Comparison of ENCODE assay signal across 21 cellular contexts in genomic region chr7:2840458-2840857, GRCh38. TPM values are rescaled to one million over a fixed set of nuclear protein-coding genes. Genes with fewer than 3 reads are reported as not detected.
A peak's percentile ranks its signal among the peaks of the same experiment; 100 is the strongest.
DNase-seq lines count a peak whose midpoint lies in the region; ATAC-seq and TF ChIP-seq lines count a peak whose summit lies in the region.
"Had no signal": no experiment of that assay in that cellular context is flagged by ENCODE, and none has a peak within 500 bp of the region (broad histone marks: within the 10 kb centered on the region; RNA-seq: fewer than 3 reads in every experiment).

No MANE protein-coding gene starts in this region.

- peak overlapping the region; percentile 78 for H3K4me3 Mint-ChIP-seq in endothelial cell (ENCODE audit: unreplicated experiment)
- H3K4me3 Mint-ChIP-seq in stimulated activated memory B cell treated with anti-CD40 and anti-IgM and Interleukin-4, amounts not matched to agents 10 μg/mL and 1 μg/mL and 100 μg/mL, for 72 hours: no peak overlapping the region

- H3K36me3 ChIP-seq in left ventricle myocardium inferior: peaks cover 4% of the 10 kb centered on the region
- H3K36me3 ChIP-seq in PC-9 (ENCODE audit: low read depth): peaks cover 27% of the 10 kb centered on the region

- H3K27ac Mint-ChIP-seq in endothelial cell (ENCODE audit: unreplicated experiment): peak overlapping the region; percentile 99
- peak overlapping the region; percentile 86 for H3K27ac Mint-ChIP-seq in stimulated activated memory B cell treated with anti-CD40 and anti-IgM and Interleukin-4, amounts not matched to agents 10 μg/mL and 1 μg/mL and 100 μg/mL, for 72 hours

- no peaks in the 10 kb centered on the region for H3K9me2 ChIP-seq in PC-9 (ENCODE audit: insufficient read depth)

- no peak for DNase-seq in left ventricle myocardium inferior
- no peak for DNase-seq in left cardiac atrium
- DNase-seq in PC-9: no peak
- no peak for DNase-seq in endothelial cell (ENCODE audit: low spot score)
- DNase-seq in COLO668 (lab: John Stamatoyannopoulos, UW; ENCODE audit: unreplicated experiment): no peak
- DNase-seq in NCI-H748 treated with DMSO at 0.1 percent for 48 hours (lab: John Stamatoyannopoulos, UW): no peak
- DNase-seq: AML-193; Calu3; CD4-positive, alpha-beta memory T cell; GF-D8; HCEC 1CT; Kasumi-1; MM.1S; NCI-H1092; NCI-H146; NCI-H2081; NCI-H82; SJCRH30 had no signal

- H3K27me3 ChIP-seq in left ventricle myocardium inferior (ENCODE audit: low read depth) (no peaks in the 10 kb centered on the region), PC-9 (ENCODE audit: insufficient read depth, low read depth) (no peaks in the 10 kb centered on the region)
- H3K27me3 ChIP-seq: SJCRH30 had no signal

- H3K9me3 Mint-ChIP-seq in endothelial cell (ENCODE audit: unreplicated experiment): no peaks in the 10 kb centered on the region
- no peaks in the 10 kb centered on the region for H3K9me3 Mint-ChIP-seq in stimulated activated memory B cell treated with anti-CD40 and anti-IgM and Interleukin-4, amounts not matched to agents 10 μg/mL and 1 μg/mL and 100 μg/mL, for 72 hours
- H3K9me3 Mint-ChIP-seq: CD4-positive, alpha-beta memory T cell had no signal

- TF ChIP-seq CTCF in left ventricle myocardium inferior (IDR thresholded peaks at IDR 0.05; ENCODE audit: borderline replicate concordance) (no peak), PC-9 (conservative IDR thresholded peaks at IDR 0.05) (no peak), endothelial cell (IDR thresholded peaks at IDR 0.05; ENCODE audit: unreplicated experiment) (no peak)

- peaks cover 81% of the 10 kb centered on the region for H3K79me2 ChIP-seq in PC-9 (ENCODE audit: low read depth)

- peaks cover 13% of the 10 kb centered on the region for H3F3A ChIP-seq in PC-9 (ENCODE audit: insufficient read depth, low read depth)

- H3K4me1 Mint-ChIP-seq in endothelial cell (ENCODE audit: unreplicated experiment): peaks cover 67% of the 10 kb centered on the region
- peaks cover 89% of the 10 kb centered on the region for H3K4me1 Mint-ChIP-seq in stimulated activated memory B cell treated with anti-CD40 and anti-IgM and Interleukin-4, amounts not matched to agents 10 μg/mL and 1 μg/mL and 100 μg/mL, for 72 hours

- CTCF ChIA-PET in PC-9 (lab: Charles Lee): no interaction called here

- no peak overlapping the region for H3K4me3 ChIP-seq in left ventricle myocardium inferior
- H3K4me3 ChIP-seq in PC-9: no peak overlapping the region
- H3K4me3 ChIP-seq: SJCRH30 had no signal

- peaks cover 66% of the 10 kb centered on the region for H3K4me1 ChIP-seq in left ventricle myocardium inferior
- peaks cover 39% of the 10 kb centered on the region for H3K4me1 ChIP-seq in PC-9 (replicated peaks; ENCODE audit: insufficient read depth)
- H3K4me1 ChIP-seq: SJCRH30 had no signal

- no peak for ATAC-seq in left cardiac atrium
- no peak for ATAC-seq in stimulated activated memory B cell treated with anti-CD40 and anti-IgM and Interleukin-4, amounts not matched to agents 10 μg/mL and 1 μg/mL and 100 μg/mL, for 72 hours
- no peak for ATAC-seq in activated CD4-positive, CD25-positive, alpha-beta regulatory T cell treated with anti-CD3 and anti-CD28 coated beads, Interleukin-2, amount 50 U/mL, for 24 hours

- H3K36me3 Mint-ChIP-seq in endothelial cell (ENCODE audit: low read depth, unreplicated experiment): peaks cover 51% of the 10 kb centered on the region
- peaks cover 64% of the 10 kb centered on the region for H3K36me3 Mint-ChIP-seq in stimulated activated memory B cell treated with anti-CD40 and anti-IgM and Interleukin-4, amounts not matched to agents 10 μg/mL and 1 μg/mL and 100 μg/mL, for 72 hours

- POLR2A ChIA-PET in PC-9 (lab: Charles Lee; ENCODE audit: unreplicated experiment): no interaction called here

- H4K20me1 ChIP-seq in PC-9 (ENCODE audit: insufficient read depth): peaks cover 7% of the 10 kb centered on the region

- peak overlapping the region; percentile 77 for H3K27ac ChIP-seq in left ventricle myocardium inferior (replicated peaks)
- no peak overlapping the region for H3K27ac ChIP-seq in PC-9
- H3K27ac ChIP-seq: 22Rv1, SJCRH30 had no signal

- no peak overlapping the region for H2AFZ ChIP-seq in PC-9

- H3K27me3 Mint-ChIP-seq in endothelial cell (ENCODE audit: unreplicated experiment): peaks cover 14% of the 10 kb centered on the region
- H3K27me3 Mint-ChIP-seq in stimulated activated memory B cell treated with anti-CD40 and anti-IgM and Interleukin-4, amounts not matched to agents 10 μg/mL and 1 μg/mL and 100 μg/mL, for 72 hours: no peaks in the 10 kb centered on the region
- H3K27me3 Mint-ChIP-seq: CD4-positive, alpha-beta memory T cell had no signal

- intact Hi-C loops in left ventricle myocardium inferior (cut with micrococcal nuclease): no loop called here
- intact Hi-C loops in left cardiac atrium (cut with DNase I): loop anchor here in 1 of 2 donors (5.0 kb wide), 1 partner anchor 123 kb away; no protein-coding TSS in a partner anchor
- intact Hi-C loops in PC-9 (cut with micrococcal nuclease; ENCODE audit: unreplicated experiment): loop anchor here (5.0 kb wide), 1 partner anchor 53 kb away; no protein-coding TSS in a partner anchor

- H3K4me2 ChIP-seq in PC-9: peak overlapping the region; percentile 19; the same call in 1 of the 2 replicates

- H3K9me3 ChIP-seq in left ventricle myocardium inferior (replicated peaks): no peaks in the 10 kb centered on the region
- H3K9me3 ChIP-seq in PC-9 (ENCODE audit: insufficient read depth, low read depth): no peaks in the 10 kb centered on the region

- BruUV-seq in PC-9 (replicated peaks; lab: Mats Ljungman, UMichigan): no TSS peak

RNA-seq across cellular contexts. Expression of gene GNA12, which starts 3.6 kb away (rescaled TPM):
- total RNA-seq in left ventricle myocardium inferior (43.0 TPM), left cardiac atrium (10 to 100 TPM; 47.4 to 52.2 TPM), PC-9 (2021) (50.8 and 51.7 TPM in 2 replicates), endothelial cell (ENCODE audit: unreplicated experiment) (105 TPM)
